Comparison of ENCODE assay signal across 16 cellular contexts in genomic region chr10:72679838-72680241, GRCh38.
"Had no signal": no experiment of that assay in that cellular context is flagged by ENCODE, and none has a peak within 500 bp of the region (broad histone marks: within the 10 kb centered on the region; RNA-seq: fewer than 3 reads in every experiment).

No MANE protein-coding gene starts in this region.

- H3K4me1 ChIP-seq: neural progenitor cell had no signal

- H3K4me2 ChIP-seq: neural progenitor cell had no signal

- H2AFZ ChIP-seq: neural progenitor cell had no signal

- H3K4me3 ChIP-seq: cardiac muscle cell, lung, neural progenitor cell had no signal

- H3K36me3 ChIP-seq: cardiac muscle cell, neural progenitor cell had no signal

- DNase-seq: activated CD4-positive, alpha-beta T cell treated with anti-CD3 and anti-CD28 coated beads, Interleukin-2, amount 10 ng/mL, durations not matched to agents 24 days and 14 days; activated CD4-positive, CD25-positive, alpha-beta regulatory T cell; activated CD8-positive, alpha-beta T cell treated with anti-CD3 and anti-CD28 coated beads for 36 hours; activated naive CD4-positive, alpha-beta T cell treated with Interleukin-2 at 50 U/mL for 16 hours; activated naive CD8-positive, alpha-beta T cell treated with anti-CD3 and anti-CD28 coated beads, Interleukin-2, amount 10 ng/mL, durations not matched to agents 7 days and 5 days; activated T-cell treated with anti-CD3 and anti-CD28 coated beads, Interleukin-2, amount 50 U/mL, for 1 hour; amygdala; foreskin fibroblast; hippocampal formation; islet precursor cell; naive B cell; stimulated activated naive CD8-positive, alpha-beta T cell treated with anti-CD3 and anti-CD28 coated beads, Interleukin-15, Interleukin-2, amounts not matched to agents 100 U/mL and 50 U/mL, for 24 hours; trophoblast cell had no signal

- H3K27ac ChIP-seq: cardiac muscle cell, neural progenitor cell had no signal

- H3K27me3 ChIP-seq: cardiac muscle cell, neural progenitor cell had no signal
